In genomic region chr9:23621166-23621565, GRCh38 we compare ENCODE assay signal across 23 cellular contexts.
DNase-seq lines count a peak whose midpoint lies in the region; ATAC-seq and TF ChIP-seq lines count a peak whose summit lies in the region.
"Had no signal": no experiment of that assay in that cellular context is flagged by ENCODE, and none has a peak within 500 bp of the region (broad histone marks: within the 10 kb centered on the region; RNA-seq: fewer than 3 reads in every experiment).

No MANE protein-coding gene starts in this region.

- H3K9me3 ChIP-seq in left ventricle myocardium inferior (replicated peaks) (no peaks in the 10 kb centered on the region), heart right ventricle (no peaks in the 10 kb centered on the region)
- H3K9me3 ChIP-seq: ascending aorta, upper lobe of right lung had no signal

- no peak overlapping the region for H3K27ac Mint-ChIP-seq in Calu3 (ENCODE audit: unreplicated experiment)
- H3K27ac Mint-ChIP-seq: activated naive CD4-positive, alpha-beta T cell treated with anti-CD3 and anti-CD28 coated beads, Interleukin-2, amount 50 U/mL, for 24 hours; activated T-cell treated with anti-CD3 and anti-CD28 coated beads, Interleukin-2, amount 50 U/mL, for 72 hours; effector memory CD8-positive, alpha-beta T cell had no signal

- CTCF ChIA-PET in Calu3 (lab: Charles Lee), result no interaction called here

- no peaks in the 10 kb centered on the region for H3K36me3 ChIP-seq in left ventricle myocardium inferior
- H3K36me3 ChIP-seq in heart right ventricle, result no peaks in the 10 kb centered on the region
- H3K36me3 ChIP-seq: ascending aorta, upper lobe of right lung had no signal

- H3K4me3 Mint-ChIP-seq in Calu3 (ENCODE audit: low read depth, unreplicated experiment), result no peak overlapping the region
- H3K4me3 Mint-ChIP-seq: activated naive CD4-positive, alpha-beta T cell treated with anti-CD3 and anti-CD28 coated beads, Interleukin-2, amount 50 U/mL, for 24 hours; activated T-cell treated with anti-CD3 and anti-CD28 coated beads, Interleukin-2, amount 50 U/mL, for 72 hours; effector memory CD8-positive, alpha-beta T cell had no signal

- H3K27me3 ChIP-seq in left ventricle myocardium inferior (ENCODE audit: low read depth) (no peaks in the 10 kb centered on the region), heart right ventricle (no peaks in the 10 kb centered on the region)
- H3K27me3 ChIP-seq: ascending aorta, upper lobe of right lung had no signal

- DNase-seq in left ventricle myocardium inferior (no peak), heart right ventricle (no peak), T1000 (lab: John Stamatoyannopoulos, UW) (peak; percentile 3), glomerular visceral epithelial cell (ENCODE audit: extremely low spot score) (peak; percentile 27), DMS114 treated with DMSO at 0.1 percent for 48 hours (lab: John Stamatoyannopoulos, UW; ENCODE audit: unreplicated experiment) (no peak), NCI-H128 (lab: John Stamatoyannopoulos, UW; ENCODE audit: unreplicated experiment) (no peak), NCI-H2227 (lab: John Stamatoyannopoulos, UW; ENCODE audit: unreplicated experiment) (no peak), Calu3 (no peak)
- DNase-seq: 8988T; activated T-cell treated with anti-CD3 and anti-CD28 coated beads, Interleukin-2, amount 50 U/mL, for 72 hours; C1 segment of cervical spinal cord; DMS153; effector memory CD8-positive, alpha-beta T cell; GF-D8; NCI-H187 treated with DMSO at 0.1 percent for 48 hours; NCI-H345; stimulated activated CD8-positive, alpha-beta memory T cell treated with anti-CD3 and anti-CD28 coated beads, Interleukin-4, amount 100 ng/mL, for 48 hours; upper lobe of right lung had no signal

- H3K4me1 Mint-ChIP-seq in Calu3 (ENCODE audit: low read depth, unreplicated experiment), result peaks cover 15% of the 10 kb centered on the region
- H3K4me1 Mint-ChIP-seq: activated naive CD4-positive, alpha-beta T cell treated with anti-CD3 and anti-CD28 coated beads, Interleukin-2, amount 50 U/mL, for 24 hours had no signal

- no peaks in the 10 kb centered on the region for H3K4me1 ChIP-seq in left ventricle myocardium inferior
- peaks cover 0 to 9% (median 0%) of the 10 kb centered on the region in 9 donors for H3K4me1 ChIP-seq in heart right ventricle
- H3K4me1 ChIP-seq: ascending aorta, upper lobe of right lung had no signal

- ATAC-seq in heart right ventricle, result no peak
- ATAC-seq: activated T-cell treated with anti-CD3 and anti-CD28 coated beads, Interleukin-2, amount 50 U/mL, for 72 hours; effector memory CD8-positive, alpha-beta T cell; Panc1; SK-N-SH treated with all-trans-retinoic acid at 6 μM for 48 hours; upper lobe of right lung had no signal

- no peaks in the 10 kb centered on the region for H3K36me3 Mint-ChIP-seq in Calu3 (ENCODE audit: insufficient read depth, unreplicated experiment)
- H3K36me3 Mint-ChIP-seq: activated naive CD4-positive, alpha-beta T cell treated with anti-CD3 and anti-CD28 coated beads, Interleukin-2, amount 50 U/mL, for 24 hours had no signal

- BruUV-seq in Calu3 (replicated peaks; lab: Mats Ljungman, UMichigan), result no TSS peak

- TF ChIP-seq CTCF in left ventricle myocardium inferior (IDR thresholded peaks at IDR 0.05; ENCODE audit: borderline replicate concordance) (no peak), heart right ventricle (IDR thresholded peaks at IDR 0.05) (no peak), Calu3 (IDR thresholded peaks at IDR 0.05; ENCODE audit: unreplicated experiment) (no peak)

- 91 to 92% methylated on average over 2 of the region's 2 CpGs for WGBS in heart right ventricle, 2 donors

- intact Hi-C loops in left ventricle myocardium inferior (cut with micrococcal nuclease), result no loop called here
- intact Hi-C loops in heart right ventricle (cut with DNase I), result loop anchor here in 1 of 10 donors (10.0 kb wide), 1 partner anchor 126 kb away; no protein-coding TSS in a partner anchor
- intact Hi-C loops in Calu3 (cut with micrococcal nuclease; ENCODE audit: unreplicated experiment), result no loop called here

- H3K4me3 ChIP-seq in left ventricle myocardium inferior, result no peak overlapping the region
- H3K4me3 ChIP-seq in heart right ventricle, result no peak overlapping the region
- H3K4me3 ChIP-seq: ascending aorta, lung, upper lobe of right lung had no signal

- no peaks in the 10 kb centered on the region for H3K27me3 Mint-ChIP-seq in Calu3 (ENCODE audit: unreplicated experiment)
- H3K27me3 Mint-ChIP-seq: activated naive CD4-positive, alpha-beta T cell treated with anti-CD3 and anti-CD28 coated beads, Interleukin-2, amount 50 U/mL, for 24 hours; effector memory CD8-positive, alpha-beta T cell had no signal

- H3K27ac ChIP-seq in left ventricle myocardium inferior (replicated peaks) (peak overlapping the region; percentile 62), heart right ventricle (peak overlapping the region in 4 of 10 donors; percentile 21 to 72 (median 62))
- H3K27ac ChIP-seq: ascending aorta, upper lobe of right lung had no signal

- H3K9me3 Mint-ChIP-seq in Calu3 (ENCODE audit: low read depth, unreplicated experiment), result peaks cover 2% of the 10 kb centered on the region

Comparison
In these comparisons a context has a peak if more than half of its experiments do, and no peak if none do; other contexts are left out.
1. DNase-seq: peak in T1000 (single experiment) and glomerular visceral epithelial cell (single experiment); none in left ventricle myocardium inferior (single experiment), heart right ventricle (0 of 2), DMS114 treated with DMSO at 0.1 percent for 48 hours (single experiment), NCI-H128 (single experiment), NCI-H2227 (single experiment) and Calu3 (single experiment).